Comparison of ENCODE assay signal across 9 cellular contexts in the genomic region with DNA sequence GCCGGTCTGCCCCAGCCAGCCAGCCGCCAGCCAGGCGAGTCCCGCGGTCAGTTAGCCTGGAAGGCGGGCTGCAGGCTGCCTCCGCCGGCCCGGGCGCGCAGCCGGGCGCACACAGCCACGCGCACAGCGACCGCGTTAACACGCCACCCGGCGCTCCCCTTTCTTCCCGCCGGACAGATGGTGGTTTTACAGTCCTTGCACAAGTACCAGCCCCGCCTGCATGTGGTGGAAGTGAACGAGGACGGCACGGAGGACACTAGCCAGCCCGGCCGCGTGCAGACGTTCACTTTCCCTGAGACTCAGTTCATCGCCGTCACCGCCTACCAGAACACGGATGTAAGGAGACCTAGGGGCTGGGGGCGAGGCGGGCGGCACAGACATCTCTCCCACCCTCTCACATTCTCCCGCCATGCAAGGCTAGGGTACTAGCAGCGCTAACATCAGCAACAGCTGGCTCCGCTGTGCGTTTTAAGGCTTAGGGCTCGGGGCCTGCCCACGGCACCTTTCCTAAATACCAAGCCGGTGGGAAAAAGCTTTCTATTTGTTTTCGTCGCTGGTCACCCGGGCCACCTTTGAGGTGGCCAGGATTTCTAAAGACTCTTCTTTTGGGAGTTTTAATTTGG. TPM values are rescaled to one million over a fixed set of nuclear protein-coding genes. Genes with fewer than 3 reads are reported as not detected.
DNase-seq lines count a peak whose midpoint lies in the region; ATAC-seq and TF ChIP-seq lines count a peak whose summit lies in the region.
"Had no signal": no experiment of that assay in that cellular context is flagged by ENCODE, and none has a peak within 500 bp of the region (broad histone marks: within the 10 kb centered on the region; RNA-seq: fewer than 3 reads in every experiment).

No MANE protein-coding gene starts in this region.

- TF ChIP-seq POLR2A in esophagus muscularis mucosa (IDR thresholded peaks at IDR 0.05; ENCODE audit: low read depth), result no peak

- no peak for TF ChIP-seq EP300 in esophagus muscularis mucosa (IDR thresholded peaks at IDR 0.05)

- intact Hi-C loops in activated naive CD4-positive, alpha-beta T cell treated with anti-CD3 and anti-CD28 coated beads for 36 hours (cut with micrococcal nuclease), result loop anchor here (5.0 kb wide), 3 partner anchors 158 to 703 kb away; no protein-coding TSS in a partner anchor
- intact Hi-C loops in esophagus muscularis mucosa (cut with DNase I), result no loop called here
- intact Hi-C loops in CD4-positive, alpha-beta T cell (cut with DNase I, micrococcal nuclease), result loop anchor here in 1 of 2 experiments (5.0 kb wide), 1 partner anchor 282 kb away; no protein-coding TSS in a partner anchor

- H3K4me3 ChIP-seq in SJCRH30, result peak overlapping the region; percentile 44
- H3K4me3 ChIP-seq in esophagus muscularis mucosa, result peak overlapping the region in 3 of 4 donors; percentile 19 to 35 (median 26)

- no peak for ATAC-seq in stimulated activated naive CD8-positive, alpha-beta T cell treated with anti-CD3 and anti-CD28 coated beads, Interleukin-15, amount 100 ng/mL, for 72 hours
- ATAC-seq in HG02588 (IDR thresholded peaks at IDR 0.05; ENCODE audit: unreplicated experiment), result no peak
- ATAC-seq in CD4-positive, alpha-beta T cell (ENCODE audit: poor library complexity), result no peak

- DNase-seq in activated naive CD4-positive, alpha-beta T cell treated with anti-CD3 and anti-CD28 coated beads for 36 hours, result peak; percentile 16
- no peak for DNase-seq in activated naive CD4-positive, alpha-beta T cell (lab: John Stamatoyannopoulos, UW)
- peak; percentile 20 to 31 for DNase-seq in SJCRH30
- no peak for DNase-seq in esophagus muscularis mucosa (ENCODE audit: extremely low spot score)
- peak; percentile 10 to 13 for DNase-seq in stimulated activated naive CD8-positive, alpha-beta T cell treated with anti-CD3 and anti-CD28 coated beads, Interleukin-15, amount 100 ng/mL, for 72 hours
- DNase-seq in CD4-positive, alpha-beta T cell, result no peak
- DNase-seq in NOMO-1 treated with dmso at 0.1 percent for 144 hours (lab: John Stamatoyannopoulos, UW; ENCODE audit: unreplicated experiment), result no peak
- DNase-seq: immature natural killer cell had no signal

- peaks cover 84% of the 10 kb centered on the region for H3K27me3 Mint-ChIP-seq in activated naive CD4-positive, alpha-beta T cell treated with anti-CD3 and anti-CD28 coated beads for 36 hours (ENCODE audit: low read depth)
- H3K27me3 Mint-ChIP-seq in stimulated activated naive CD8-positive, alpha-beta T cell treated with anti-CD3 and anti-CD28 coated beads, Interleukin-15, amount 100 ng/mL, for 72 hours, result peaks cover 100% of the 10 kb centered on the region
- peaks cover 88% of the 10 kb centered on the region for H3K27me3 Mint-ChIP-seq in CD4-positive, alpha-beta T cell

- H3K36me3 Mint-ChIP-seq in activated naive CD4-positive, alpha-beta T cell treated with anti-CD3 and anti-CD28 coated beads for 36 hours (ENCODE audit: low read depth), result no peaks in the 10 kb centered on the region
- no peaks in the 10 kb centered on the region for H3K36me3 Mint-ChIP-seq in CD4-positive, alpha-beta T cell (ENCODE audit: low read depth)
- H3K36me3 Mint-ChIP-seq: immature natural killer cell had no signal

- H3K27ac ChIP-seq in SJCRH30, result 0 out of 2 replicates have a peak overlapping the region, but pooled peaks have one; percentile 5
- H3K27ac ChIP-seq in esophagus muscularis mucosa (replicated peaks in 1 of 4), result no peak overlapping the region
- no peak overlapping the region for H3K27ac ChIP-seq in CD4-positive, alpha-beta T cell (ENCODE audit: low read depth, low read length)

- H3K27me3 ChIP-seq in SJCRH30 (no peaks in the 10 kb centered on the region), esophagus muscularis mucosa (peaks cover 5 to 100% (median 88%) of the 10 kb centered on the region in 4 donors)
- H3K27me3 ChIP-seq in CD4-positive, alpha-beta T cell (ENCODE audit: control insufficient read depth, insufficient read depth, low read length), result peaks cover 99% of the 10 kb centered on the region

- CTCF ChIA-PET in activated naive CD4-positive, alpha-beta T cell treated with anti-CD3 and anti-CD28 coated beads for 36 hours (lab: Charles Lee), result interaction anchor here (0.6 kb wide), 1 partner anchor 312 kb away, joined by 3 read pairs; no protein-coding TSS in a partner anchor
- CTCF ChIA-PET in CD4-positive, alpha-beta T cell (lab: Charles Lee), result no interaction called here

- peak overlapping the region; percentile 60 for H3K4me3 Mint-ChIP-seq in activated naive CD4-positive, alpha-beta T cell treated with anti-CD3 and anti-CD28 coated beads for 36 hours
- H3K4me3 Mint-ChIP-seq in stimulated activated naive CD8-positive, alpha-beta T cell treated with anti-CD3 and anti-CD28 coated beads, Interleukin-15, amount 100 ng/mL, for 72 hours, result peak overlapping the region; percentile 83 to 84
- no peak overlapping the region for H3K4me3 Mint-ChIP-seq in CD4-positive, alpha-beta T cell

- no peaks in the 10 kb centered on the region for H3K9me3 Mint-ChIP-seq in activated naive CD4-positive, alpha-beta T cell treated with anti-CD3 and anti-CD28 coated beads for 36 hours
- no peaks in the 10 kb centered on the region for H3K9me3 Mint-ChIP-seq in stimulated activated naive CD8-positive, alpha-beta T cell treated with anti-CD3 and anti-CD28 coated beads, Interleukin-15, amount 100 ng/mL, for 72 hours
- H3K9me3 Mint-ChIP-seq in CD4-positive, alpha-beta T cell, result no peaks in the 10 kb centered on the region

- H3K4me1 ChIP-seq in SJCRH30, result no peaks in the 10 kb centered on the region
- peaks cover 45 to 64% (median 58%) of the 10 kb centered on the region in 4 donors for H3K4me1 ChIP-seq in esophagus muscularis mucosa

- POLR2A ChIA-PET in CD4-positive, alpha-beta T cell (lab: Charles Lee), result interaction anchor here (1.0 kb wide), 1 partner anchor 111 kb away, joined by 3 read pairs; a partner anchor contains a TSS

- no peaks in the 10 kb centered on the region for H3K9me3 ChIP-seq in SJCRH30 (replicated peaks)
- H3K9me3 ChIP-seq in esophagus muscularis mucosa, result no peaks in the 10 kb centered on the region
- H3K9me3 ChIP-seq in CD4-positive, alpha-beta T cell (ENCODE audit: control insufficient read depth, low read length), result no peaks in the 10 kb centered on the region

- peaks cover 55% of the 10 kb centered on the region for H3K4me1 Mint-ChIP-seq in activated naive CD4-positive, alpha-beta T cell treated with anti-CD3 and anti-CD28 coated beads for 36 hours (ENCODE audit: low read depth)
- peaks cover 72% of the 10 kb centered on the region for H3K4me1 Mint-ChIP-seq in stimulated activated naive CD8-positive, alpha-beta T cell treated with anti-CD3 and anti-CD28 coated beads, Interleukin-15, amount 100 ng/mL, for 72 hours
- peaks cover 62% of the 10 kb centered on the region for H3K4me1 Mint-ChIP-seq in CD4-positive, alpha-beta T cell (ENCODE audit: low read depth)

- H3K27ac Mint-ChIP-seq in activated naive CD4-positive, alpha-beta T cell treated with anti-CD3 and anti-CD28 coated beads for 36 hours, result no peak overlapping the region
- H3K27ac Mint-ChIP-seq in stimulated activated naive CD8-positive, alpha-beta T cell treated with anti-CD3 and anti-CD28 coated beads, Interleukin-15, amount 100 ng/mL, for 72 hours, result no peak overlapping the region
- H3K27ac Mint-ChIP-seq in CD4-positive, alpha-beta T cell, result no peak overlapping the region
- H3K27ac Mint-ChIP-seq: immature natural killer cell had no signal

- H3K36me3 ChIP-seq in SJCRH30, result no peaks in the 10 kb centered on the region
- no peaks in the 10 kb centered on the region for H3K36me3 ChIP-seq in esophagus muscularis mucosa

- TF ChIP-seq CTCF in esophagus muscularis mucosa (IDR thresholded peaks at IDR 0.05), result no peak
- no peak for TF ChIP-seq CTCF in CD4-positive, alpha-beta T cell (IDR thresholded peaks at IDR 0.05)

- 8% methylated on average over 34 of the region's 48 CpGs for WGBS in esophagus muscularis mucosa

RNA-seq across cellular contexts. Expression of a gene that starts 2.7 kb away (rescaled TPM):
- total RNA-seq in activated naive CD4-positive, alpha-beta T cell treated with anti-CD3 and anti-CD28 coated beads for 36 hours, result not detected
- 0.13 and 0.20 TPM in 2 replicates for total RNA-seq in SJCRH30 (2014; rRNA removed; shearing (Covaris generic))
- total RNA-seq in esophagus muscularis mucosa, result not detected
- not detected for total RNA-seq in CD4-positive, alpha-beta T cell

Comparison
In these comparisons a context has a peak if more than half of its experiments do, and no peak if none do; other contexts are left out.
1. DNase-seq: peak in activated naive CD4-positive, alpha-beta T cell treated with anti-CD3 and anti-CD28 coated beads for 36 hours (single experiment), SJCRH30 (2 of 2) and stimulated activated naive CD8-positive, alpha-beta T cell treated with anti-CD3 and anti-CD28 coated beads, Interleukin-15, amount 100 ng/mL, for 72 hours (2 of 2); none in activated naive CD4-positive, alpha-beta T cell (0 of 4), esophagus muscularis mucosa (single experiment), CD4-positive, alpha-beta T cell (0 of 10) and NOMO-1 treated with dmso at 0.1 percent for 144 hours (single experiment).